In the genomic region with DNA sequence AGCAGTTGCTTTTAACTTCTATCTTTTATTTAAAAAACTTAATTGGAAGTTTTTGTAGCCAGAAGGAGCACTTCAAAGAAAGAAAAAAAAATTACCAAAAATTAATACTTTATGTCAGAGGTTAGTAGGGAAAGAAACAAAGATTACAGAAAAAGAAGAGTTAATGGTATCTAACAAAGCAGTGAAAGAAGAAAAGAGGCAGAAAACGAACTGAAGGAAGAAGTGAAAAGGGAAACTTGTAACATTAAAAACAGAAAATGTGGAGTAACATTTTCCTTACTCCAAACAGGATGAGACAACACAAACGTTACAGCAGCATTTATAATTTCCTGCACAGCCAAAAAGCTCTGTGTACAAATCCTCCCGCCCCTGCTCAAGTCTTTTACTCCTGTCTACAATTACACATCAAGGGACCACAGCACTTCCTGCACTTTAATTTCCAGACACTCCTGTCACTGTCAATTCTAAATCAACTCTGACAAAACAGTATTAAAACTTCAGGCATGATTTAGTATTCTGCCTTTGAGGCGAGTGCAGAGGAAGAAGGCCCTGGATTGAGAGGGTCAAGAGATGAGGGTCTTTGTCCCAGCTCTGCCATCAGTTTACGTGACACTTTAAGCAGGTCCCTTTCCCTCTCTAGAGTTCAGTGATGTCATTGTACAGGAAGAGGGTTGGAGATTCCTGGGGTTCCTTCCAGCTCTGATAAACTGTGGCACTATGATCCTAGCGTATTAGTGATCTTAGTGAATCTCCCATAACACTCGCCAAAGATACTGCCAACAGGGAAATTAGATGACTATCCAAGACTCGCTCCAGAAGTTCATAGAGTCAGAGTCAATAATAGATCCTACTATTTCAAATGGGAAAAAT, we compare ENCODE assay signal across 25 cellular contexts. TPM values are rescaled to one million over a fixed set of nuclear protein-coding genes. Genes with fewer than 3 reads are reported as not detected.
DNase-seq lines count a peak whose midpoint lies in the region; ATAC-seq and TF ChIP-seq lines count a peak whose summit lies in the region.
"Had no signal": no experiment of that assay in that cellular context is flagged by ENCODE, and none has a peak within 500 bp of the region (broad histone marks: within the 10 kb centered on the region; RNA-seq: fewer than 3 reads in every experiment).

No MANE protein-coding gene starts in this region.

- H3K18ac ChIP-seq in mesendoderm (ENCODE audit: low read length), result no peak overlapping the region

- H3K4me3 Mint-ChIP-seq in CD8-positive, alpha-beta T cell, result no peak overlapping the region
- H3K4me3 Mint-ChIP-seq in activated T-helper 17 cell treated with anti-CD3 and anti-CD28 coated beads, Interleukin-2, amount 50 U/mL, for 72 hours, result no peak overlapping the region
- no peak overlapping the region for H3K4me3 Mint-ChIP-seq in nephron
- H3K4me3 Mint-ChIP-seq: naive B cell had no signal

- H3K9me3 ChIP-seq in CD8-positive, alpha-beta T cell (ENCODE audit: low read length), result no peaks in the 10 kb centered on the region
- H3K9me3 ChIP-seq: pancreas, SK-N-SH, vagina had no signal

- no peak overlapping the region for H2BK15ac ChIP-seq in mesendoderm (replicated peaks; ENCODE audit: low read depth)

- H3K27me3 ChIP-seq in CD8-positive, alpha-beta T cell (ENCODE audit: insufficient read depth, low read length), result no peaks in the 10 kb centered on the region
- no peaks in the 10 kb centered on the region for H3K27me3 ChIP-seq in mesendoderm (ENCODE audit: insufficient read depth, low read length, poor library complexity)
- H3K27me3 ChIP-seq: pancreas, vagina had no signal

- H3K4me3 ChIP-seq in CD8-positive, alpha-beta T cell (ENCODE audit: low read depth, low read length), result no peak overlapping the region
- H3K4me3 ChIP-seq in mesendoderm (ENCODE audit: low read length), result no peak overlapping the region
- H3K4me3 ChIP-seq: pancreas, vagina had no signal

- H2BK120ac ChIP-seq in mesendoderm (ENCODE audit: low read depth, low read length), result no peak overlapping the region

- no peak overlapping the region for H3K4ac ChIP-seq in mesendoderm (ENCODE audit: low read depth, low read length)

- CTCF ChIA-PET in CD8-positive, alpha-beta T cell (lab: Charles Lee), result interaction anchor here (0.7 to 6.1 kb wide), 2 partner anchors 23 to 26 kb away, joined by 3 to 53 read pairs; no protein-coding TSS in a partner anchor

- intact Hi-C loops in CD8-positive, alpha-beta T cell (cut with DNase I, micrococcal nuclease), result no loop called here

- H4K8ac ChIP-seq in mesendoderm (ENCODE audit: low read depth, low read length), result no peak overlapping the region

- no peaks in the 10 kb centered on the region for H3K9me3 Mint-ChIP-seq in CD8-positive, alpha-beta T cell
- no peaks in the 10 kb centered on the region for H3K9me3 Mint-ChIP-seq in activated T-helper 17 cell treated with anti-CD3 and anti-CD28 coated beads, Interleukin-2, amount 50 U/mL, for 72 hours
- H3K9me3 Mint-ChIP-seq in nephron, result no peaks in the 10 kb centered on the region
- H3K9me3 Mint-ChIP-seq: naive B cell had no signal

- H3K27ac Mint-ChIP-seq in CD8-positive, alpha-beta T cell, result peak overlapping the region; percentile 61
- H3K27ac Mint-ChIP-seq in activated T-helper 17 cell treated with anti-CD3 and anti-CD28 coated beads, Interleukin-2, amount 50 U/mL, for 72 hours, result no peak overlapping the region
- H3K27ac Mint-ChIP-seq in nephron, result peak overlapping the region in 2 of 3 experiments; percentile 26 to 61
- H3K27ac Mint-ChIP-seq: naive B cell had no signal

- H3K27me3 Mint-ChIP-seq in CD8-positive, alpha-beta T cell (ENCODE audit: low read depth), result peaks cover 6% of the 10 kb centered on the region
- H3K27me3 Mint-ChIP-seq in activated T-helper 17 cell treated with anti-CD3 and anti-CD28 coated beads, Interleukin-2, amount 50 U/mL, for 72 hours, result peaks cover 4% of the 10 kb centered on the region
- H3K27me3 Mint-ChIP-seq in nephron (ENCODE audit: low read depth), result no peaks in the 10 kb centered on the region

- no peaks in the 10 kb centered on the region for H3K36me3 Mint-ChIP-seq in CD8-positive, alpha-beta T cell
- no peaks in the 10 kb centered on the region for H3K36me3 Mint-ChIP-seq in activated T-helper 17 cell treated with anti-CD3 and anti-CD28 coated beads, Interleukin-2, amount 50 U/mL, for 72 hours (ENCODE audit: low read depth)
- no peaks in the 10 kb centered on the region for H3K36me3 Mint-ChIP-seq in nephron (ENCODE audit: low read depth)
- H3K36me3 Mint-ChIP-seq: naive B cell had no signal

- TF ChIP-seq CTCF in CD8-positive, alpha-beta T cell (IDR thresholded peaks at IDR 0.05), result no peak
- no peak for TF ChIP-seq CTCF in nephron (IDR thresholded peaks at IDR 0.05; ENCODE audit: unreplicated experiment in 3 of 3)

- POLR2A ChIA-PET in CD8-positive, alpha-beta T cell (lab: Charles Lee), result interaction anchor here (0.6 kb wide), 1 partner anchor 1220 kb away, joined by 3 read pairs; no protein-coding TSS in a partner anchor

- WGBS in mesendoderm (ENCODE audit: extremely low coverage, insufficient coverage, low lambda C conversion rate), result no CpG with 5 or more reads among the region's 8 CpGs

- H3K4me1 Mint-ChIP-seq in CD8-positive, alpha-beta T cell (ENCODE audit: low read depth), result peaks cover 17% of the 10 kb centered on the region
- H3K4me1 Mint-ChIP-seq in activated T-helper 17 cell treated with anti-CD3 and anti-CD28 coated beads, Interleukin-2, amount 50 U/mL, for 72 hours, result no peaks in the 10 kb centered on the region
- no peaks in the 10 kb centered on the region for H3K4me1 Mint-ChIP-seq in nephron
- H3K4me1 Mint-ChIP-seq: naive B cell had no signal

- H3K79me2 ChIP-seq in mesendoderm (ENCODE audit: control insufficient read depth, insufficient read depth, low read length), result no peaks in the 10 kb centered on the region

- no peak overlapping the region for H2BK5ac ChIP-seq in mesendoderm (ENCODE audit: low read length)

- no peak overlapping the region for H3K9ac ChIP-seq in mesendoderm (ENCODE audit: low read length)
- H3K9ac ChIP-seq: SK-N-SH had no signal

- no peak overlapping the region for H3K56ac ChIP-seq in mesendoderm (ENCODE audit: low read length)

- H3K4me1 ChIP-seq in CD8-positive, alpha-beta T cell (ENCODE audit: insufficient read depth, low read length), result peaks cover 11% of the 10 kb centered on the region
- no peaks in the 10 kb centered on the region for H3K4me1 ChIP-seq in mesendoderm (ENCODE audit: control insufficient read depth, low read depth, low read length)
- H3K4me1 ChIP-seq: pancreas, vagina had no signal

- ATAC-seq in CD8-positive, alpha-beta T cell, result peak; percentile 68
- ATAC-seq in activated T-helper 17 cell treated with anti-CD3 and anti-CD28 coated beads, Interleukin-2, amount 50 U/mL, for 72 hours (replicated peaks), result peak; percentile 65
- ATAC-seq: esophagus mucosa, left colon, pancreas had no signal

- no peak overlapping the region for H2AK5ac ChIP-seq in mesendoderm (ENCODE audit: low read length)

- H3K4me2 ChIP-seq in mesendoderm (ENCODE audit: low read length), result no peak overlapping the region
- H3K4me2 ChIP-seq: SK-N-SH had no signal

- no peak overlapping the region for H3K27ac ChIP-seq in CD8-positive, alpha-beta T cell (ENCODE audit: low read depth, low read length)
- no peak overlapping the region for H3K27ac ChIP-seq in mesendoderm (ENCODE audit: low read depth, low read length)
- H3K27ac ChIP-seq: pancreas, vagina, WERI-Rb-1 had no signal

- no peaks in the 10 kb centered on the region for H3K79me1 ChIP-seq in mesendoderm (ENCODE audit: low read length)

- no peak overlapping the region for H3K23ac ChIP-seq in mesendoderm (ENCODE audit: low read length)

- H3K36me3 ChIP-seq in CD8-positive, alpha-beta T cell (ENCODE audit: insufficient read depth, low read length), result no peaks in the 10 kb centered on the region
- no peaks in the 10 kb centered on the region for H3K36me3 ChIP-seq in mesendoderm (ENCODE audit: control insufficient read depth, insufficient read depth, low read length)
- H3K36me3 ChIP-seq: pancreas, vagina, WERI-Rb-1 had no signal

- H4K5ac ChIP-seq in mesendoderm (ENCODE audit: low read length), result no peak overlapping the region

- DNase-seq in activated effector memory CD4-positive, alpha-beta T cell treated with anti-CD3 and anti-CD28 coated beads, Interleukin-2, amount 50 U/mL, for 16 hours, result peak; percentile 34
- DNase-seq in activated effector memory CD4-positive, alpha-beta T cell treated with Interleukin-2 at 50 U/mL for 16 hours, result no peak
- peak in 1 of 7 experiments; percentile 5 for DNase-seq in CD8-positive, alpha-beta T cell
- DNase-seq in KG1 (lab: John Stamatoyannopoulos, UW) (no peak), mesendoderm (no peak), DMS 273 (lab: John Stamatoyannopoulos, UW; ENCODE audit: unreplicated experiment) (no peak)
- DNase-seq: DMS153; effector CD8-positive, alpha-beta T cell; foreskin melanocyte; left colon; mesenchymal stem cell; naive B cell; NCI-H1105 treated with DMSO at 0.1 percent for 48 hours; NCI-H2081; NCI-H345; NCI-H774; pancreas; SK-N-SH; stimulated activated CD4-positive, alpha-beta T cell treated with anti-CD3 and anti-CD28 coated beads, Interleukin-4, amount 100 ng/mL, for 4 hours; T-helper 9 cell; WERI-Rb-1 had no signal

RNA-seq across cellular contexts. Expression of a gene that starts 53.2 kb away (rescaled TPM):
- total RNA-seq in CD8-positive, alpha-beta T cell, result 100 to 1,000 TPM; 233 to 246 TPM
- 100 to 1,000 TPM in 1 of 2 donors, 10 to 100 TPM in 1; 88.5 to 105 TPM for total RNA-seq in activated T-helper 17 cell treated with anti-CD3 and anti-CD28 coated beads, Interleukin-2, amount 50 U/mL, for 72 hours
- polyA plus RNA-seq in mesendoderm (2013, experiment 1 of 2), result 150 TPM
- 147 TPM for polyA plus RNA-seq in mesendoderm (2013, experiment 2 of 2)
